ENCODE assay signal across 23 cellular contexts in genomic region chr2:178263159-178263860, GRCh38.
"Had no signal": no experiment of that assay in that cellular context is flagged by ENCODE, and none has a peak within 500 bp of the region (broad histone marks: within the 10 kb centered on the region; RNA-seq: fewer than 3 reads in every experiment).

No MANE protein-coding gene starts in this region.

- H3K36me3 ChIP-seq: esophagus muscularis mucosa, heart right ventricle, pancreas, prostate gland, spleen, tibial nerve had no signal

- FAIRE-seq: astrocyte, pancreas had no signal

- ATAC-seq: foreskin keratinocyte, heart right ventricle, left ventricle myocardium superior, pancreas had no signal

- H3K27me3 ChIP-seq: esophagus muscularis mucosa, foreskin keratinocyte, heart right ventricle, pancreas, spleen, tibial nerve had no signal

- DNase-seq: activated CD4-positive, alpha-beta memory T cell treated with anti-CD3 and anti-CD28 coated beads for 36 hours; activated CD4-positive, alpha-beta T cell treated with anti-CD3 and anti-CD28 coated beads, Interleukin-2, amount 10 ng/mL, durations not matched to agents 24 days and 14 days; activated CD4-positive, CD25-positive, alpha-beta regulatory T cell treated with anti-CD3 and anti-CD28 coated beads, Interleukin-2, amount 50 U/mL, for 72 hours; activated CD8-positive, alpha-beta memory T cell treated with anti-CD3 and anti-CD28 coated beads, Interleukin-2, amount 50 U/mL, for 4 hours; activated effector memory CD4-positive, alpha-beta T cell treated with anti-CD3 and anti-CD28 coated beads, Interleukin-2, amount 50 U/mL, for 16 hours; activated naive CD4-positive, alpha-beta T cell treated with anti-CD3 and anti-CD28 coated beads for 36 hours; activated naive CD8-positive, alpha-beta T cell treated with anti-CD3 and anti-CD28 coated beads, Interleukin-2, amount 10 ng/mL, durations not matched to agents 7 days and 5 days; activated T-cell treated with anti-CD3 and anti-CD28 coated beads, Interleukin-2, amount 50 U/mL, for 1 hour; caudate nucleus; endodermal cell; foreskin keratinocyte; heart right ventricle; left ventricle myocardium superior; mammary epithelial cell; naive B cell; pancreas; spleen; stimulated activated naive CD4-positive, alpha-beta T cell treated with Interleukin-2 at 50 U/mL for 16 hours; T-helper 9 cell had no signal

- H3K9me3 ChIP-seq: esophagus muscularis mucosa, heart right ventricle, pancreas, prostate gland, spleen, tibial nerve had no signal

- H3K4me1 ChIP-seq: esophagus muscularis mucosa, foreskin keratinocyte, heart right ventricle, pancreas, prostate gland, spleen, tibial nerve had no signal

- H3K27ac ChIP-seq: esophagus muscularis mucosa, foreskin keratinocyte, heart right ventricle, pancreas, prostate gland, spleen, tibial nerve had no signal

- H3K4me3 ChIP-seq: esophagus muscularis mucosa, heart right ventricle, pancreas, prostate gland, spleen, tibial nerve had no signal
